In the genomic region with DNA sequence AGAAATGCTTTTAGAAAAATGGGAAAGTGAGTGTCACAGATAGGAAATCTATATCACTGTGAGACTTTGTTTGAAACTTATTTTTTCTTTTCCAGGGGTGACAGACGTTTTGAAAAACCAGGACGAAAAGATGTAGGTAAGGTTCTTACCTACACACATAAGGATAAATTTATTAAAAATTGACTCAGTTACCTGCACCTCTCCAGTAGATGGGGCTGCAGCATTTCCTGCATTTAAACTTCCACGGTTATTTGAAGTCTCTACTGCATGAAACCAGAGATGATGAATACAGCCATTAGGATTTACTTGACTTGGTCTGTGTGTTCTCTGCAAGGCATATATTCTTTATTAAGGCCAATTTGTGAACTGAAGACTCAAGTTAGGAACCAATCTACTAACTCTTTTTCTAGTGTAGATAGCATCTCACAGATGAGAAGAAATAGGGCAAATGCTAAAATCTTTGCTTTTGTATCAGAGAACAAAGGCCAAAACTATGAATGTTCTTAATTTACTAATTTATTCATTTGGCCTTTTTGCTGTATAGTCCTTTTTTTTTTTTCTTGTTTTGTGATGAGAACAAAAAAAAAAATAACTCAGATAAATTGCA, we compare ENCODE assay signal across 9 cellular contexts. TPM values are rescaled to one million over a fixed set of nuclear protein-coding genes. Genes with fewer than 3 reads are reported as not detected.
DNase-seq lines count a peak whose midpoint lies in the region; ATAC-seq and TF ChIP-seq lines count a peak whose summit lies in the region.
"Had no signal": no experiment of that assay in that cellular context is flagged by ENCODE, and none has a peak within 500 bp of the region (broad histone marks: within the 10 kb centered on the region; RNA-seq: fewer than 3 reads in every experiment).

No MANE protein-coding gene starts in this region.

- ATAC-seq in GM23338 (no peak), memory B cell (ENCODE audit: low read depth) (peak; percentile 52)
- no peak for ATAC-seq in activated CD4-positive, CD25-positive, alpha-beta regulatory T cell treated with anti-CD3 and anti-CD28 coated beads, Interleukin-2, amount 50 U/mL, for 24 hours

- H3F3A ChIP-seq in GM23338 (replicated peaks; ENCODE audit: low read depth): no peaks in the 10 kb centered on the region
- H3F3A ChIP-seq in PC-9 (ENCODE audit: insufficient read depth, low read depth): peaks cover 23% of the 10 kb centered on the region

- no peak overlapping the region for H3K4me3 ChIP-seq in CD8-positive, alpha-beta memory T cell (ENCODE audit: low read length)
- H3K4me3 ChIP-seq in GM23338 (no peak overlapping the region), PC-9 (no peak overlapping the region)
- H3K4me3 ChIP-seq: SJSA1 had no signal

- H3K4me3 Mint-ChIP-seq in CD8-positive, alpha-beta memory T cell: no peak overlapping the region
- H3K4me3 Mint-ChIP-seq in GM23338: no peak overlapping the region
- no peak overlapping the region for H3K4me3 Mint-ChIP-seq in MCF 10A (ENCODE audit: unreplicated experiment)
- H3K4me3 Mint-ChIP-seq in memory B cell: no peak overlapping the region

- H2AFZ ChIP-seq in GM23338 (no peak overlapping the region), PC-9 (no peak overlapping the region)

- H3K27ac ChIP-seq in CD8-positive, alpha-beta memory T cell (ENCODE audit: low read depth, low read length): no peak overlapping the region
- H3K27ac ChIP-seq in GM23338 (ENCODE audit: low read depth) (no peak overlapping the region), PC-9 (no peak overlapping the region)
- H3K27ac ChIP-seq: SJSA1 had no signal

- no TSS peak for BruUV-seq in PC-9 (replicated peaks; lab: Mats Ljungman, UMichigan)
- BruUV-seq in MCF 10A (replicated peaks; lab: Mats Ljungman, UMichigan): no TSS peak

- CTCF ChIA-PET in CD8-positive, alpha-beta memory T cell (lab: Charles Lee): no interaction called here
- CTCF ChIA-PET in PC-9 (lab: Charles Lee) (interaction anchor here (0.7 kb wide), 1 partner anchor 601 kb away, joined by 7 read pairs; no protein-coding TSS in a partner anchor), MCF 10A (lab: Yijun Ruan, JAX) (interaction anchor here (0.6 to 0.8 kb wide), 3 partner anchors 10 to 486 kb away, joined by 3 to 4 read pairs (median 4); no protein-coding TSS in a partner anchor)

- peak overlapping the region in 1 of 8 donors; percentile 7 for H3K27ac Mint-ChIP-seq in CD8-positive, alpha-beta memory T cell
- no peak overlapping the region for H3K27ac Mint-ChIP-seq in GM23338
- no peak overlapping the region for H3K27ac Mint-ChIP-seq in MCF 10A (ENCODE audit: low read depth, unreplicated experiment)
- no peak overlapping the region for H3K27ac Mint-ChIP-seq in memory B cell

- DNase-seq in CD8-positive, alpha-beta memory T cell: peak in 4 of 5 donors; percentile 2 to 36 (median 12)
- peak; percentile 46 for DNase-seq in GM23338 (ENCODE audit: low spot score)
- DNase-seq in PC-9: peak; percentile 47 to 71
- DNase-seq in MCF 10A (ENCODE audit: unreplicated experiment): peak; percentile 54
- peak in 1 of 2 donors; percentile 23 for DNase-seq in memory B cell (ENCODE audit: low spot score in 2 of 2)
- no peak for DNase-seq in NCI-H187 (lab: John Stamatoyannopoulos, UW)
- no peak for DNase-seq in GOT3 (lab: John Stamatoyannopoulos, UW)

- no peaks in the 10 kb centered on the region for H3K27me3 ChIP-seq in CD8-positive, alpha-beta memory T cell (ENCODE audit: insufficient read depth, low read length, poor library complexity, severe bottlenecking)
- H3K27me3 ChIP-seq in GM23338 (ENCODE audit: insufficient read depth) (no peaks in the 10 kb centered on the region), PC-9 (ENCODE audit: insufficient read depth, low read depth) (no peaks in the 10 kb centered on the region)
- H3K27me3 ChIP-seq: SJSA1 had no signal

- H3K4me1 ChIP-seq in CD8-positive, alpha-beta memory T cell (ENCODE audit: insufficient read depth, low read length): peaks cover 4% of the 10 kb centered on the region
- H3K4me1 ChIP-seq in GM23338 (ENCODE audit: insufficient read depth) (no peaks in the 10 kb centered on the region), PC-9 (replicated peaks; ENCODE audit: insufficient read depth) (no peaks in the 10 kb centered on the region)
- H3K4me1 ChIP-seq: SJSA1 had no signal

- H3K4me1 Mint-ChIP-seq in CD8-positive, alpha-beta memory T cell: peaks cover 26 to 27% (median 26%) of the 10 kb centered on the region in 3 donors
- H3K4me1 Mint-ChIP-seq in GM23338 (no peaks in the 10 kb centered on the region), MCF 10A (ENCODE audit: insufficient read depth, unreplicated experiment) (no peaks in the 10 kb centered on the region), memory B cell (no peaks in the 10 kb centered on the region)

- no peaks in the 10 kb centered on the region for H3K9me3 Mint-ChIP-seq in CD8-positive, alpha-beta memory T cell
- H3K9me3 Mint-ChIP-seq in GM23338: no peaks in the 10 kb centered on the region
- H3K9me3 Mint-ChIP-seq in MCF 10A (ENCODE audit: unreplicated experiment): no peaks in the 10 kb centered on the region
- no peaks in the 10 kb centered on the region for H3K9me3 Mint-ChIP-seq in memory B cell

- H3K79me2 ChIP-seq in GM23338 (replicated peaks; ENCODE audit: insufficient read depth) (no peaks in the 10 kb centered on the region), PC-9 (ENCODE audit: low read depth) (no peaks in the 10 kb centered on the region)

- peaks cover 5 to 67% (median 24%) of the 10 kb centered on the region in 3 donors for H3K36me3 Mint-ChIP-seq in CD8-positive, alpha-beta memory T cell
- H3K36me3 Mint-ChIP-seq in GM23338 (ENCODE audit: low read depth): peaks cover 23% of the 10 kb centered on the region
- peaks cover 60% of the 10 kb centered on the region for H3K36me3 Mint-ChIP-seq in MCF 10A (ENCODE audit: insufficient read depth, unreplicated experiment)
- peaks cover 22% of the 10 kb centered on the region for H3K36me3 Mint-ChIP-seq in memory B cell

- no peaks in the 10 kb centered on the region for H3K9me2 ChIP-seq in GM23338 (ENCODE audit: insufficient read depth)
- no peaks in the 10 kb centered on the region for H3K9me2 ChIP-seq in PC-9 (ENCODE audit: insufficient read depth)

- peaks cover 10% of the 10 kb centered on the region for H3K36me3 ChIP-seq in CD8-positive, alpha-beta memory T cell (ENCODE audit: insufficient read depth, low read length)
- peaks cover 12% of the 10 kb centered on the region for H3K36me3 ChIP-seq in GM23338 (ENCODE audit: insufficient read depth)
- peaks cover 47% of the 10 kb centered on the region for H3K36me3 ChIP-seq in PC-9 (ENCODE audit: low read depth)

- H3K9me3 ChIP-seq in CD8-positive, alpha-beta memory T cell (ENCODE audit: low read length): no peaks in the 10 kb centered on the region
- H3K9me3 ChIP-seq in PC-9 (ENCODE audit: insufficient read depth, low read depth): no peaks in the 10 kb centered on the region
- H3K9me3 ChIP-seq: SJSA1 had no signal

- H4K20me1 ChIP-seq in GM23338 (replicated peaks; ENCODE audit: insufficient read depth): no peaks in the 10 kb centered on the region
- H4K20me1 ChIP-seq in PC-9 (ENCODE audit: insufficient read depth): peaks cover 4% of the 10 kb centered on the region; the same call in 1 of the 2 replicates

- no peaks in the 10 kb centered on the region for H3K27me3 Mint-ChIP-seq in CD8-positive, alpha-beta memory T cell
- H3K27me3 Mint-ChIP-seq in GM23338 (ENCODE audit: insufficient read depth, low read depth, poor library complexity) (no peaks in the 10 kb centered on the region), MCF 10A (ENCODE audit: insufficient read depth, unreplicated experiment) (no peaks in the 10 kb centered on the region), memory B cell (no peaks in the 10 kb centered on the region)

- H3K4me2 ChIP-seq in GM23338: no peak overlapping the region
- no peak overlapping the region for H3K4me2 ChIP-seq in PC-9

- POLR2A ChIA-PET in CD8-positive, alpha-beta memory T cell (lab: Charles Lee): no interaction called here
- POLR2A ChIA-PET in PC-9 (lab: Charles Lee; ENCODE audit: unreplicated experiment): no interaction called here
- POLR2A ChIA-PET in MCF 10A (lab: Yijun Ruan, JAX): no interaction called here

- TF ChIP-seq CTCF in GM23338 (conservative IDR thresholded peaks at IDR 0.05; ENCODE audit: low read depth in 2 of 2) (peak; percentile 52 to 63), PC-9 (conservative IDR thresholded peaks at IDR 0.05) (peak; percentile 85), MCF 10A (IDR thresholded peaks at IDR 0.05; ENCODE audit: unreplicated experiment) (peak; percentile 38)

- intact Hi-C loops in PC-9 (cut with micrococcal nuclease; ENCODE audit: unreplicated experiment) (loop anchor here (1.0 to 5.0 kb wide), 3 partner anchors 56 to 682 kb away; a partner anchor contains a TSS), MCF 10A (cut with micrococcal nuclease) (loop anchor here (1.0 kb wide), 2 partner anchors 155 to 490 kb away; a partner anchor contains a TSS)

TF ChIP-seq in GM23338, 12 proteins besides CTCF, POLR2A, EP300 and RAD21 (continues in another document):
- TF ChIP-seq EZH2phosphoT487 (IDR thresholded peaks at IDR 0.05; ENCODE audit: unreplicated experiment): no peak

RNA-seq across cellular contexts. Expression of a gene that starts 15.0 kb away (rescaled TPM):
- not detected for total RNA-seq in CD8-positive, alpha-beta memory T cell
- 0.20 TPM for polyA plus RNA-seq in CD8-positive, alpha-beta memory T cell
- total RNA-seq in GM23338 (2014; rRNA removed; shearing (Covaris generic)): not detected in 2 replicates
- polyA plus RNA-seq in GM23338 (2016; fragmentation: Nextera tagmentation; extraction: Ambion mirVana): 0.37 and 0.52 TPM in 2 replicates
- not detected in 2 replicates for total RNA-seq in PC-9 (2021)
- not detected in 2 replicates for total RNA-seq in MCF 10A (2022)
- total RNA-seq: SJSA1 had no signal

Comparison
In these comparisons a context has a peak if more than half of its experiments do, and no peak if none do; other contexts are left out.
1. DNase-seq: peak in CD8-positive, alpha-beta memory T cell (4 of 5), GM23338 (single experiment), PC-9 (2 of 2) and MCF 10A (single experiment); none in NCI-H187 (0 of 2) and GOT3 (single experiment).
2. Peak in every context shown above with its lines, with median percentiles within 50 percentile points of each other: CTCF ChIP-seq.